9 cellular contexts compared by ENCODE assay signal in genomic region chr4:107036602-107037151, GRCh38. TPM values are rescaled to one million over a fixed set of nuclear protein-coding genes. Genes with fewer than 3 reads are reported as not detected.
A peak's percentile ranks its signal among the peaks of the same experiment; 100 is the strongest.
DNase-seq lines count a peak whose midpoint lies in the region; ATAC-seq and TF ChIP-seq lines count a peak whose summit lies in the region.
"Had no signal": no experiment of that assay in that cellular context is flagged by ENCODE, and none has a peak within 500 bp of the region (broad histone marks: within the 10 kb centered on the region; RNA-seq: fewer than 3 reads in every experiment).

No MANE protein-coding gene starts in this region.

- intact Hi-C loops in right cardiac atrium (cut with DNase I) (no loop called here), Right ventricle myocardium inferior (cut with DNase I) (no loop called here), aorta (cut with DNase I) (loop anchor here in 1 of 2 donors (5.0 kb wide), 1 partner anchor 146 kb away; no protein-coding TSS in a partner anchor)

- peak overlapping the region; percentile 86 to 94 (median 91) for H3K4me3 Mint-ChIP-seq in brain

- H3K27ac ChIP-seq in right cardiac atrium (ENCODE audit: low read length) (no peak overlapping the region), mesodermal cell (ENCODE audit: low read depth, low read length, severe bottlenecking) (no peak overlapping the region), aorta (ENCODE audit: low read depth in 1 of 2, low read length in 2 of 2) (no peak overlapping the region)

- H3K9me3 ChIP-seq in right cardiac atrium (ENCODE audit: control insufficient read depth, low read length) (no peaks in the 10 kb centered on the region), mesodermal cell (ENCODE audit: control insufficient read depth, low read length) (no peaks in the 10 kb centered on the region), aorta (ENCODE audit: control insufficient read depth, low read length) (no peaks in the 10 kb centered on the region)

- peaks cover 0 to 3% (median 0%) of the 10 kb centered on the region in 5 experiments for H3K9me3 Mint-ChIP-seq in brain

- H3K4me1 Mint-ChIP-seq in brain: peaks cover 36% of the 10 kb centered on the region

- no peaks in the 10 kb centered on the region for H3K36me3 Mint-ChIP-seq in brain

- peak overlapping the region; percentile 33 for H3K4me3 ChIP-seq in right cardiac atrium (ENCODE audit: low read length)
- H3K4me3 ChIP-seq in mesodermal cell (ENCODE audit: extremely low read depth, insufficient read depth, low read length, poor library complexity, severe bottlenecking): peak overlapping the region; percentile 48
- peak overlapping the region; percentile 3 to 53 for H3K4me3 ChIP-seq in aorta (ENCODE audit: low read length in 2 of 2)

- no peaks in the 10 kb centered on the region for H3K27me3 ChIP-seq in right cardiac atrium (ENCODE audit: control insufficient read depth, insufficient read depth)
- H3K27me3 ChIP-seq in aorta (ENCODE audit: control insufficient read depth in 1 of 2, insufficient read depth in 2 of 2, low read length in 1 of 2): no peaks in the 10 kb centered on the region

- H3K4me1 ChIP-seq in right cardiac atrium (ENCODE audit: control insufficient read depth, insufficient read depth, low read length): no peaks in the 10 kb centered on the region
- peaks cover 8% of the 10 kb centered on the region for H3K4me1 ChIP-seq in mesodermal cell (ENCODE audit: control insufficient read depth, insufficient read depth, low read length, poor library complexity, severe bottlenecking)
- H3K4me1 ChIP-seq in aorta (ENCODE audit: control insufficient read depth in 1 of 2, insufficient read depth in 2 of 2, low read length in 2 of 2): no peaks in the 10 kb centered on the region

- H3K27ac Mint-ChIP-seq in brain: peak overlapping the region in 2 of 5 experiments; percentile 47 to 77

- H3K36me3 ChIP-seq in mesodermal cell (ENCODE audit: control insufficient read depth, insufficient read depth, low read length) (no peaks in the 10 kb centered on the region), aorta (ENCODE audit: control insufficient read depth in 1 of 2, insufficient read depth in 2 of 2, low read length in 1 of 2) (no peaks in the 10 kb centered on the region)

- H3K27me3 Mint-ChIP-seq in brain: peaks cover 76% of the 10 kb centered on the region

- 4% methylated on average over 18 of the region's 18 CpGs for WGBS in right cardiac atrium
- WGBS in mesodermal cell (ENCODE audit: insufficient coverage in 2 of 2), 2 experiments: 3 to 6% methylated on average over 14 to 15 of the region's 18 CpGs
- 1% methylated on average over 18 of the region's 18 CpGs for WGBS in aorta, 2 donors

- TF ChIP-seq CTCF in brain (conservative IDR thresholded peaks at IDR 0.05): no peak

- DNase-seq in right cardiac atrium (no peak), Right ventricle myocardium inferior (ENCODE audit: missing footprints) (no peak), aorta (no peak), NCI-H748 treated with DMSO at 0.1 percent for 48 hours (lab: John Stamatoyannopoulos, UW) (no peak)
- no peak for DNase-seq in effector CD8-positive, alpha-beta T cell (lab: John Stamatoyannopoulos, UW)

- ATAC-seq in right cardiac atrium: peak in 1 of 2 donors; percentile 20
- ATAC-seq in Right ventricle myocardium inferior: no peak
- peak; percentile 10 for ATAC-seq in aorta (ENCODE audit: low FRiP score)
- no peak for ATAC-seq in GM18519 (IDR thresholded peaks at IDR 0.05; ENCODE audit: low FRiP score, unreplicated experiment)

RNA-seq across cellular contexts. Expression of gene DKK2, which starts 0.6 kb away (rescaled TPM):
- total RNA-seq in right cardiac atrium (1 to 10 TPM; 1.0 to 4.0 (median 3.0) TPM), Right ventricle myocardium inferior (1.9 TPM), aorta (1 to 10 TPM in 1 of 2 donors, under 1 TPM in 1; 0.71 to 2.5 TPM)
- polyA plus RNA-seq in right cardiac atrium (0.91 TPM), brain (ENCODE audit: insufficient read depth, low read depth, low replicate concordance) (0.64 TPM), aorta (under 1 TPM; 0.87 to 0.88 TPM)
- polyA plus RNA-seq in mesodermal cell (2013, experiment 1 of 2): 15.0 TPM
- polyA plus RNA-seq in mesodermal cell (2013, experiment 2 of 2): 15.5 TPM
- total RNA-seq: T-helper 1 cell treated with Interleukin-12 subunit alpha and Interleukin-12 subunit beta and Interleukin-4 antibody, amounts not matched to agents 30 ng/mL and 1 ng/mL, for 36 hours had no signal
